Comparison of ENCODE assay signal across 24 cellular contexts in genomic region chr7:142876991-142877910, GRCh38. TPM values are rescaled to one million over a fixed set of nuclear protein-coding genes. Genes with fewer than 3 reads are reported as not detected.
DNase-seq lines count a peak whose midpoint lies in the region; ATAC-seq and FAIRE-seq lines count a peak whose summit lies in the region.
"Had no signal": no experiment of that assay in that cellular context is flagged by ENCODE, and none has a peak within 500 bp of the region (broad histone marks: within the 10 kb centered on the region; RNA-seq: fewer than 3 reads in every experiment).

No MANE protein-coding gene starts in this region.

- H2AK5ac ChIP-seq in neuronal stem cell (ENCODE audit: low read depth, low read length): peak overlapping the region; percentile 38

- H3K4ac ChIP-seq in neuronal stem cell (ENCODE audit: low read length): no peak overlapping the region

- no CpG with 5 or more reads among the region's 18 CpGs for WGBS in neuronal stem cell (ENCODE audit: extremely low coverage in 2 of 2, insufficient read length in 2 of 2, insufficient replicate concordance in 1 of 2), 2 donors

- H3K4me3 ChIP-seq in neuronal stem cell (ENCODE audit: low read length in 2 of 2): no peak overlapping the region
- H3K4me3 ChIP-seq: GM12878, GM23248, HAP-1 had no signal

- H3K79me1 ChIP-seq in neuronal stem cell (ENCODE audit: low read depth, low read length): no peaks in the 10 kb centered on the region

- H2BK120ac ChIP-seq in neuronal stem cell (ENCODE audit: low read depth, low read length): no peak overlapping the region

- H3K4me2 ChIP-seq in neuronal stem cell (ENCODE audit: insufficient read depth, low read length, poor library complexity, severe bottlenecking): no peak overlapping the region

- H4K91ac ChIP-seq in neuronal stem cell (ENCODE audit: low read depth, low read length, poor library complexity): no peak overlapping the region

- peaks cover 0 to 9% of the 10 kb centered on the region in 2 donors for H3K9me3 ChIP-seq in neuronal stem cell (replicated peaks in 1 of 2; ENCODE audit: control insufficient read depth in 2 of 2, insufficient read depth in 1 of 2, low read depth in 1 of 2, low read length in 2 of 2)
- H3K9me3 ChIP-seq: BE2C, HAP-1 had no signal

- no peak overlapping the region for H2AFZ ChIP-seq in neuronal stem cell (ENCODE audit: low read length)
- H2AFZ ChIP-seq: GM23248 had no signal

- peaks cover 0 to 8% (median 0%) of the 10 kb centered on the region in 3 experiments for H3K27me3 ChIP-seq in neuronal stem cell (ENCODE audit: control insufficient read depth in 3 of 3, insufficient read depth in 3 of 3, low read depth in 1 of 3, low read length in 3 of 3)
- H3K27me3 ChIP-seq: BE2C had no signal

- peaks cover 0 to 1% of the 10 kb centered on the region in 2 donors for H3K4me1 ChIP-seq in neuronal stem cell (ENCODE audit: control insufficient read depth in 2 of 2, insufficient read depth in 1 of 2, low read depth in 1 of 2, low read length in 2 of 2)
- H3K4me1 ChIP-seq: BE2C, HAP-1 had no signal

- peak; percentile 66 for DNase-seq in cardiac septum (ENCODE audit: low spot score)
- no peak for DNase-seq in left ventricle myocardium superior
- peak; percentile 37 for DNase-seq in left lobe of liver (ENCODE audit: low spot score)
- no peak for DNase-seq in neuronal stem cell (ENCODE audit: low spot score)
- no peak for DNase-seq in A172 (ENCODE audit: low spot score)
- no peak for DNase-seq in GM19239 (ENCODE audit: insufficient read length, low spot score)
- DNase-seq: 8988T; BE2C; C1 segment of cervical spinal cord; CD4-positive, CD25-positive, alpha-beta regulatory T cell; CD8-positive, alpha-beta memory T cell; COR-L47; DMS 273 treated with DMSO at 0.1 percent for 48 hours; DMS53; DND-41; EL; GM23248 had no signal

- FAIRE-seq in GM19239 (lab: Jason Lieb, UNC): no peak
- FAIRE-seq: GM12878 had no signal

- H2BK15ac ChIP-seq in neuronal stem cell (ENCODE audit: low read length): no peak overlapping the region

- no peak overlapping the region for H3K9ac ChIP-seq in neuronal stem cell (ENCODE audit: low read depth, low read length, poor library complexity)
- H3K9ac ChIP-seq: GM23248 had no signal

- intact Hi-C loops in cardiac septum (cut with DNase I) (no loop called here), left ventricle myocardium superior (cut with micrococcal nuclease) (no loop called here)

- peak overlapping the region; percentile 10 for H3K23ac ChIP-seq in neuronal stem cell (ENCODE audit: low read depth, low read length, poor library complexity)

- no peaks in the 10 kb centered on the region for H3K36me3 ChIP-seq in neuronal stem cell (replicated peaks in 1 of 2; ENCODE audit: control insufficient read depth in 2 of 2, insufficient read depth in 2 of 2, low read length in 2 of 2)
- H3K36me3 ChIP-seq: BE2C, HAP-1 had no signal

- ATAC-seq in left ventricle myocardium superior (no peak), left lobe of liver (no peak), HG02588 (IDR thresholded peaks at IDR 0.05; ENCODE audit: unreplicated experiment) (no peak)
- ATAC-seq: GM12878 had no signal

- no peak overlapping the region for H2BK12ac ChIP-seq in neuronal stem cell (ENCODE audit: low read length)

- no peak overlapping the region for H4K8ac ChIP-seq in neuronal stem cell (ENCODE audit: low read depth, low read length)

- H3K18ac ChIP-seq in neuronal stem cell (ENCODE audit: low read length): peak overlapping the region; percentile 35

- no peak overlapping the region for H3K27ac ChIP-seq in neuronal stem cell (replicated peaks; ENCODE audit: low read length)
- H3K27ac ChIP-seq: GM23248, HL-60 had no signal

- H3K14ac ChIP-seq in neuronal stem cell (ENCODE audit: low read length): no peak overlapping the region

- peak overlapping the region; percentile 58 for H2BK5ac ChIP-seq in neuronal stem cell (ENCODE audit: low read length)

RNA-seq across cellular contexts. Expression of gene TRPV6, which starts 8.3 kb away (rescaled TPM):
- total RNA-seq in cardiac septum (not detected), left ventricle myocardium superior (0.05 TPM), left lobe of liver (0.53 TPM)
- 0.04 TPM for polyA plus RNA-seq in neuronal stem cell (2013, experiment 1 of 2)
- polyA plus RNA-seq in neuronal stem cell (2013, experiment 2 of 2): 0.06 TPM
- total RNA-seq in A172 (2014; rRNA removed; shearing (Covaris generic)): not detected in 2 replicates
- total RNA-seq: CD4-positive, CD25-positive, alpha-beta regulatory T cell; CD8-positive, alpha-beta memory T cell; G401; GM12878; GM23248; H4; HT1080 had no signal
- polyA plus RNA-seq: CD8-positive, alpha-beta memory T cell; GM12878; GM23248 had no signal

RNA-seq across cellular contexts. Expression of gene EPHB6, which starts 22.4 kb away (rescaled TPM):
- 2.0 TPM for total RNA-seq in cardiac septum
- 3.9 TPM for total RNA-seq in left ventricle myocardium superior
- 5.1 TPM for total RNA-seq in left lobe of liver
- 9.7 TPM for polyA plus RNA-seq in neuronal stem cell (2013, experiment 1 of 2)
- polyA plus RNA-seq in neuronal stem cell (2013, experiment 2 of 2): 8.5 TPM
- 2.0 and 2.7 TPM in 2 replicates for total RNA-seq in A172 (2014; rRNA removed; shearing (Covaris generic))
- total RNA-seq: G401 had no signal

RNA-seq across cellular contexts. Expression of gene TRPV5, which starts 56.3 kb away (rescaled TPM):
- total RNA-seq in cardiac septum: not detected
- total RNA-seq in left ventricle myocardium superior: not detected
- total RNA-seq in left lobe of liver: not detected
- 0.03 TPM for polyA plus RNA-seq in neuronal stem cell (2013, experiment 1 of 2)
- polyA plus RNA-seq in neuronal stem cell (2013, experiment 2 of 2): 0.03 TPM
- total RNA-seq in A172 (2014; rRNA removed; shearing (Covaris generic)): 0.22 TPM in 1 of 2 replicates, not detected in the other
- total RNA-seq: CD4-positive, CD25-positive, alpha-beta regulatory T cell; CD8-positive, alpha-beta memory T cell; G401; GM12878; GM23248; H4; HT1080 had no signal
- polyA plus RNA-seq: CD4-positive, CD25-positive, alpha-beta regulatory T cell; CD8-positive, alpha-beta memory T cell; GM12878; GM23248 had no signal

Comparison
In these comparisons a context has a peak if more than half of its experiments do, and no peak if none do; other contexts are left out.
1. DNase-seq: peak in cardiac septum (single experiment) and left lobe of liver (single experiment); none in left ventricle myocardium superior (single experiment), neuronal stem cell (single experiment), A172 (single experiment) and GM19239 (single experiment).